Comparison of ENCODE assay signal across 10 cellular contexts in the genomic region with DNA sequence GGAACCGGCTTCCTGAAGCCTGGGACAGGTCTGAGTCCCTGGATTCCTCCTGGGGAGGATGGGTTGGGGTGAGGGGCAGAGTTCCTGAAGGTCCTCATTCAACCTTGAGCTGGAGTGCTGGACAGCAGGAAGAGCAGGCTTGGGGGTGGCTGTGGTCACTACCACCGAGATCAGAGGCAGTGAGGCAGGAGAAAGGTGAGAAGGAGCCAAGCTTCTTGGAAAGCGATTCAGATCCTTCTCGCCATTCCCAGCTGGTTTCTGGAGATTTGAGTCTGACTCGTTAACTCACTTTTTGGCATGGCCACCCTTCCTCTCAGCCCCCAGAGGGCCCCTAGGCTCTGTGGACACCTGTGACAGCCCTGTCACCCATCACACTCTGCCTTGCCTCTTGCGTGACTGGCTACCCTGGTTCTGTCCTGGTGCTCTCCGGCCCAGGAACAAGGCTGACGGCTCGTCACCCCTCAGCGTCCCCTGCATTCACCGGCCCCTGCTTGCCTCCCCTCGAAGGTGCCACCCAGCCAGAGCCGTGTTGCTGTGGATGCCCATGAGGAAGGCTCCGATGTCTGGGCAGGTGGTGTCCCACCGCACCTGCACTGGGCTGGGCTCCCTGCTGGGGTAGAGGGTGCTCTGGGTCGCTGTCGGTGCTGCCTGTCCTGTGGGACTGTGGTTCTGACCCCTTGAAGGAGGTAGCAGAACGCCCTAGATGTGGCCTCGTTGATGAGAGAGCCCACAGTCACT. TPM values are rescaled to one million over a fixed set of nuclear protein-coding genes. Genes with fewer than 3 reads are reported as not detected.
A peak's percentile ranks its signal among the peaks of the same experiment; 100 is the strongest.
DNase-seq lines count a peak whose midpoint lies in the region; ATAC-seq and TF ChIP-seq lines count a peak whose summit lies in the region.
"Had no signal": no experiment of that assay in that cellular context is flagged by ENCODE, and none has a peak within 500 bp of the region (broad histone marks: within the 10 kb centered on the region; RNA-seq: fewer than 3 reads in every experiment).

No MANE protein-coding gene starts in this region.

- peak overlapping the region; percentile 48 for H3K4me3 Mint-ChIP-seq in osteocyte (ENCODE audit: unreplicated experiment)
- no peak overlapping the region for H3K4me3 Mint-ChIP-seq in CD8-positive, alpha-beta T cell
- H3K4me3 Mint-ChIP-seq: activated T-cell treated with anti-CD3 and anti-CD28 coated beads, Interleukin-2, amount 50 U/mL, for 72 hours had no signal

- H3K4me3 ChIP-seq in PC-3 (ENCODE audit: low read length): peak overlapping the region; percentile 16
- H3K4me3 ChIP-seq in CD8-positive, alpha-beta T cell (ENCODE audit: low read depth, low read length): no peak overlapping the region

- intact Hi-C loops in PC-3 (cut with micrococcal nuclease): loop anchor here (5.0 kb wide), 1 partner anchor 37 kb away; no protein-coding TSS in a partner anchor
- intact Hi-C loops in CD8-positive, alpha-beta T cell (cut with DNase I, micrococcal nuclease): no loop called here

- TF ChIP-seq CTCF in PC-3 (conservative IDR thresholded peaks at IDR 0.05; ENCODE audit: low read depth, low read length) (no peak), osteocyte (IDR thresholded peaks at IDR 0.05) (no peak)
- no peak for TF ChIP-seq CTCF in CD8-positive, alpha-beta T cell (IDR thresholded peaks at IDR 0.05)

- H3K9me3 ChIP-seq in PC-3 (ENCODE audit: low read length): no peaks in the 10 kb centered on the region
- H3K9me3 ChIP-seq in CD8-positive, alpha-beta T cell (ENCODE audit: low read length): no peaks in the 10 kb centered on the region

- H4K20me1 ChIP-seq in PC-3 (ENCODE audit: low read length): no peaks in the 10 kb centered on the region

- no peaks in the 10 kb centered on the region for H3K9me3 Mint-ChIP-seq in osteocyte (ENCODE audit: unreplicated experiment)
- H3K9me3 Mint-ChIP-seq in CD8-positive, alpha-beta T cell: no peaks in the 10 kb centered on the region
- H3K9me3 Mint-ChIP-seq: activated T-cell treated with anti-CD3 and anti-CD28 coated beads, Interleukin-2, amount 50 U/mL, for 72 hours had no signal

- CTCF ChIA-PET in PC-3 (lab: Charles Lee): interaction anchor here (0.7 kb wide), 1 partner anchor 69 kb away, joined by 3 read pairs; no protein-coding TSS in a partner anchor
- CTCF ChIA-PET in CD8-positive, alpha-beta T cell (lab: Charles Lee): no interaction called here

- ATAC-seq in PC-3: no peak
- no peak for ATAC-seq in HG03354 (IDR thresholded peaks at IDR 0.05; ENCODE audit: poor library complexity, severe bottlenecking, unreplicated experiment)
- ATAC-seq in CD8-positive, alpha-beta T cell: no peak
- ATAC-seq: activated T-cell treated with anti-CD3 and anti-CD28 coated beads, Interleukin-2, amount 50 U/mL, for 72 hours had no signal

- no peaks in the 10 kb centered on the region for H3F3A ChIP-seq in PC-3 (ENCODE audit: low read length, unreplicated experiment)

- H3K4me1 ChIP-seq in PC-3 (ENCODE audit: insufficient read depth, low read length): peaks cover 48% of the 10 kb centered on the region
- no peaks in the 10 kb centered on the region for H3K4me1 ChIP-seq in CD8-positive, alpha-beta T cell (ENCODE audit: insufficient read depth, low read length)

- peak overlapping the region; percentile 25 for H2AFZ ChIP-seq in PC-3 (ENCODE audit: low read length)

- H3K79me2 ChIP-seq in PC-3 (ENCODE audit: low read length): no peaks in the 10 kb centered on the region

- no peaks in the 10 kb centered on the region for H3K36me3 ChIP-seq in PC-3 (ENCODE audit: low read depth, low read length)
- H3K36me3 ChIP-seq in CD8-positive, alpha-beta T cell (ENCODE audit: insufficient read depth, low read length): no peaks in the 10 kb centered on the region

- H3K9me2 ChIP-seq in PC-3 (replicated peaks; ENCODE audit: low read length): no peaks in the 10 kb centered on the region

- H3K27me3 Mint-ChIP-seq in osteocyte (ENCODE audit: unreplicated experiment): no peaks in the 10 kb centered on the region
- H3K27me3 Mint-ChIP-seq in CD8-positive, alpha-beta T cell (ENCODE audit: low read depth): peaks cover 3% of the 10 kb centered on the region

- H3K36me3 Mint-ChIP-seq in osteocyte (ENCODE audit: unreplicated experiment): no peaks in the 10 kb centered on the region
- no peaks in the 10 kb centered on the region for H3K36me3 Mint-ChIP-seq in CD8-positive, alpha-beta T cell

- no TSS peak for BruUV-seq in PC-3 (replicated peaks; lab: Mats Ljungman, UMichigan)

- DNase-seq in A172 (ENCODE audit: low spot score) (peak; percentile 60), PC-3 (no peak), epithelial cell of prostate (ENCODE audit: low read depth, low spot score) (no peak), osteocyte (ENCODE audit: extremely low spot score, unreplicated experiment) (no peak), epidermal melanocyte (ENCODE audit: insufficient read length, low spot score) (no peak), occipital lobe (lab: John Stamatoyannopoulos, UW) (no peak)
- no peak for DNase-seq in CD8-positive, alpha-beta T cell
- DNase-seq: activated T-cell treated with anti-CD3 and anti-CD28 coated beads, Interleukin-2, amount 50 U/mL, for 72 hours; SW 1271 had no signal

- H3K27ac Mint-ChIP-seq in osteocyte (ENCODE audit: unreplicated experiment): peak overlapping the region; percentile 99
- H3K27ac Mint-ChIP-seq in CD8-positive, alpha-beta T cell: no peak overlapping the region

- POLR2A ChIA-PET in PC-3 (lab: Charles Lee; ENCODE audit: unreplicated experiment): no interaction called here
- POLR2A ChIA-PET in CD8-positive, alpha-beta T cell (lab: Charles Lee): interaction anchor here (1.1 kb wide), 1 partner anchor 10 kb away, joined by 4 read pairs; no protein-coding TSS in a partner anchor

- peak overlapping the region; percentile 89 for H3K27ac ChIP-seq in PC-3 (ENCODE audit: low read length)
- peak overlapping the region; percentile 92 for H3K27ac ChIP-seq in epithelial cell of prostate
- H3K27ac ChIP-seq in CD8-positive, alpha-beta T cell (ENCODE audit: low read depth, low read length): no peak overlapping the region

- no peaks in the 10 kb centered on the region for H3K27me3 ChIP-seq in PC-3 (ENCODE audit: low read length)
- H3K27me3 ChIP-seq in CD8-positive, alpha-beta T cell (ENCODE audit: insufficient read depth, low read length): no peaks in the 10 kb centered on the region

- H3K4me2 ChIP-seq in PC-3 (ENCODE audit: low read length): peak overlapping the region; percentile 54

- H3K4me1 Mint-ChIP-seq in osteocyte (ENCODE audit: unreplicated experiment): peaks cover 63% of the 10 kb centered on the region
- peaks cover 5% of the 10 kb centered on the region for H3K4me1 Mint-ChIP-seq in CD8-positive, alpha-beta T cell (ENCODE audit: low read depth)

- H3K9ac ChIP-seq in PC-3 (ENCODE audit: low read length): peak overlapping the region; percentile 44

RNA-seq across cellular contexts. Expression of a gene that starts 9.7 kb away (rescaled TPM):
- total RNA-seq in A172 (2014; rRNA removed; shearing (Covaris generic)): 257 and 279 TPM in 2 replicates
- total RNA-seq in PC-3 (2014; rRNA removed) (60.1 and 62.5 TPM in 2 replicates), osteocyte (1,096 and 1,211 TPM in 2 replicates), occipital lobe (33.2 TPM)
- total RNA-seq in CD8-positive, alpha-beta T cell: 1 to 10 TPM; 8.9 to 9.4 TPM

RNA-seq across cellular contexts. Expression of a gene that starts 31.8 kb away (rescaled TPM):
- total RNA-seq in A172 (2014; rRNA removed; shearing (Covaris generic)): 0.81 and 0.89 TPM in 2 replicates
- total RNA-seq in PC-3 (2014; rRNA removed) (1.8 and 2.4 TPM in 2 replicates), osteocyte (7.3 and 9.2 TPM in 2 replicates), occipital lobe (1.4 TPM)
- 1 to 10 TPM; 5.3 to 6.3 TPM for total RNA-seq in CD8-positive, alpha-beta T cell

RNA-seq across cellular contexts. Expression of a gene that starts 44.9 kb away (rescaled TPM):
- total RNA-seq in A172 (2014; rRNA removed; shearing (Covaris generic)): 352 and 514 TPM in 2 replicates
- total RNA-seq in PC-3 (2014; rRNA removed): 72.4 and 121 TPM in 2 replicates
- total RNA-seq in osteocyte: 439 and 456 TPM in 2 replicates
- total RNA-seq in occipital lobe: 24.2 TPM
- total RNA-seq in CD8-positive, alpha-beta T cell: 10 to 100 TPM; 30.9 to 32.0 TPM
